16 cellular contexts compared by ENCODE assay signal in genomic region chr2:26807788-26808460, GRCh38. TPM values are rescaled to one million over a fixed set of nuclear protein-coding genes. Genes with fewer than 3 reads are reported as not detected.
DNase-seq lines count a peak whose midpoint lies in the region; ATAC-seq, FAIRE-seq and TF ChIP-seq lines count a peak whose summit lies in the region.
"Had no signal": no experiment of that assay in that cellular context is flagged by ENCODE, and none has a peak within 500 bp of the region (broad histone marks: within the 10 kb centered on the region; RNA-seq: fewer than 3 reads in every experiment).

No MANE protein-coding gene starts in this region.

- FAIRE-seq in HTR-8/SVneo (lab: Jason Lieb, UNC) = no peak
- FAIRE-seq in GM12892 (lab: Jason Lieb, UNC) = no peak
- FAIRE-seq: GM12878 had no signal

- peaks cover 7% of the 10 kb centered on the region for H3K27me3 Mint-ChIP-seq in endothelial cell (ENCODE audit: unreplicated experiment)
- peaks cover 6% of the 10 kb centered on the region for H3K27me3 Mint-ChIP-seq in nephron progenitor cell (ENCODE audit: low read depth, poor library complexity)
- H3K27me3 Mint-ChIP-seq: activated CD4-positive, alpha-beta T cell treated with anti-CD3 and anti-CD28 coated beads, Interleukin-2, amount 10 ng/mL, durations not matched to agents 7 days and 5 days had no signal

- peaks cover 6% of the 10 kb centered on the region for H3K4me1 Mint-ChIP-seq in endothelial cell (ENCODE audit: unreplicated experiment)
- H3K4me1 Mint-ChIP-seq in nephron progenitor cell = peaks cover 43% of the 10 kb centered on the region

- TF ChIP-seq CTCF in endothelial cell (IDR thresholded peaks at IDR 0.05; ENCODE audit: unreplicated experiment) (no peak), nephron progenitor cell (IDR thresholded peaks at IDR 0.05) (no peak)

- H3K9me3 Mint-ChIP-seq in endothelial cell (ENCODE audit: unreplicated experiment) = no peaks in the 10 kb centered on the region
- no peaks in the 10 kb centered on the region for H3K9me3 Mint-ChIP-seq in nephron progenitor cell
- H3K9me3 Mint-ChIP-seq: activated CD4-positive, alpha-beta T cell treated with anti-CD3 and anti-CD28 coated beads, Interleukin-2, amount 10 ng/mL, durations not matched to agents 7 days and 5 days; central memory CD8-positive, alpha-beta T cell had no signal

- H3K4me3 Mint-ChIP-seq in endothelial cell (ENCODE audit: unreplicated experiment) (no peak overlapping the region), nephron progenitor cell (no peak overlapping the region)
- H3K4me3 Mint-ChIP-seq: activated CD4-positive, alpha-beta T cell treated with anti-CD3 and anti-CD28 coated beads, Interleukin-2, amount 10 ng/mL, durations not matched to agents 7 days and 5 days; central memory CD8-positive, alpha-beta T cell had no signal

- H3K27ac Mint-ChIP-seq in endothelial cell (ENCODE audit: unreplicated experiment) (no peak overlapping the region), nephron progenitor cell (no peak overlapping the region)
- H3K27ac Mint-ChIP-seq: activated CD4-positive, alpha-beta T cell treated with anti-CD3 and anti-CD28 coated beads, Interleukin-2, amount 10 ng/mL, durations not matched to agents 7 days and 5 days had no signal

- H3K36me3 Mint-ChIP-seq in endothelial cell (ENCODE audit: low read depth, unreplicated experiment) = no peaks in the 10 kb centered on the region
- no peaks in the 10 kb centered on the region for H3K36me3 Mint-ChIP-seq in nephron progenitor cell (ENCODE audit: low read depth)

- DNase-seq in GM03348 (ENCODE audit: low spot score) (peak; percentile 30), NCI-H2171 treated with DMSO at 0.1 percent for 48 hours (lab: John Stamatoyannopoulos, UW) (peak; percentile 70), endothelial cell (ENCODE audit: low spot score) (peak; percentile 18), nephron progenitor cell (peak; percentile 27), HTR-8/SVneo (ENCODE audit: insufficient read length, low spot score) (no peak), GM12892 (ENCODE audit: insufficient read length) (no peak)
- DNase-seq: activated CD4-positive, alpha-beta T cell treated with anti-CD3 and anti-CD28 coated beads, Interleukin-2, amount 10 ng/mL, durations not matched to agents 7 days and 5 days; activated gamma-delta T cell treated with Interleukin-2 at 50 U/mL for 16 hours; Calu3; NCI-H1436; T-helper 1 cell; tibial artery had no signal

- TF ChIP-seq POLR2A in GM12892 (IDR thresholded peaks at IDR 0.05; ENCODE audit: low read depth, low read length) = no peak

- ATAC-seq in GM21390 (IDR thresholded peaks at IDR 0.05; ENCODE audit: unreplicated experiment) (no peak), GM21529 (IDR thresholded peaks at IDR 0.05; ENCODE audit: unreplicated experiment) (no peak)
- ATAC-seq: GM12878 had no signal

RNA-seq across cellular contexts. Expression of gene CENPA, which starts 22.1 kb away (rescaled TPM):
- 3.9 TPM for total RNA-seq in endothelial cell (ENCODE audit: unreplicated experiment)
- polyA plus RNA-seq in GM12892 (2012; ENCODE audit: missing spikeins) = 17.0 TPM

RNA-seq across cellular contexts. Expression of gene DPYSL5, which starts 40.0 kb away (rescaled TPM):
- 0.23 TPM for total RNA-seq in endothelial cell (ENCODE audit: unreplicated experiment)
- not detected for polyA plus RNA-seq in GM12892 (2012; ENCODE audit: missing spikeins)
- total RNA-seq: activated CD4-positive, alpha-beta T cell treated with anti-CD3 and anti-CD28 coated beads, Interleukin-2, amount 10 ng/mL, durations not matched to agents 7 days and 5 days; Calu3; GM12878 had no signal
- polyA plus RNA-seq: GM12878 had no signal

RNA-seq across cellular contexts. Expression of gene SLC35F6, which starts 43.8 kb away (rescaled TPM):
- total RNA-seq in endothelial cell (ENCODE audit: unreplicated experiment) = 23.8 TPM
- 2.2 TPM for polyA plus RNA-seq in GM12892 (2012; ENCODE audit: missing spikeins)

Comparison
In these comparisons a context has a peak if more than half of its experiments do, and no peak if none do; other contexts are left out.
1. DNase-seq: peak in GM03348 (single experiment), NCI-H2171 treated with DMSO at 0.1 percent for 48 hours (single experiment), endothelial cell (single experiment) and nephron progenitor cell (single experiment); none in HTR-8/SVneo (single experiment) and GM12892 (single experiment).